13 cellular contexts compared by ENCODE assay signal in the genomic region with DNA sequence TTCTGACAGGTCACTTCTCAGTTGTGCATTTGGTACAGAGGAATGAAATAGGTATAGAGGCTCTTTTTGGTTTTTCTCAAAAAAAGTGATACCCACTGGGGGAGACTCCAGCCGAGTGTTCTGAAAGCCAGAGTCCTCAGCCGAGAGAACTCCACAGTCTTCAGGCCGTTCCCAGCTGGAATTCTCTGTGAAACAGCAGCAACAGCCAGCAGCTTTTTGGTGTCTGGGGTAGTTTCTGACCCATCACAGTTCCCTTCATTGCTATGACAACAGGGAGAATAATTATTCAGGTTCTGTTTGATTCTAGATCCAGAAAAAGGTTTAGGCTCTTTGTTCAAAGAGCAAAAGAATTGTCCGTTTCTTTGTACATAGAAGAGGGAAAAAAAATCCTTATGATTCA.
DNase-seq lines count a peak whose midpoint lies in the region; ATAC-seq, FAIRE-seq and TF ChIP-seq lines count a peak whose summit lies in the region.
"Had no signal": no experiment of that assay in that cellular context is flagged by ENCODE, and none has a peak within 500 bp of the region (broad histone marks: within the 10 kb centered on the region; RNA-seq: fewer than 3 reads in every experiment).

No MANE protein-coding gene starts in this region.

- no peak overlapping the region for H3K27ac Mint-ChIP-seq in activated T-cell treated with anti-CD3 and anti-CD28 coated beads, Interleukin-2, amount 50 U/mL, for 24 hours

- H3K36me3 ChIP-seq in RWPE2 (ENCODE audit: low read depth) (no peaks in the 10 kb centered on the region), esophagus muscularis mucosa (no peaks in the 10 kb centered on the region), mucosa of stomach (ENCODE audit: control insufficient read depth, insufficient read depth, low read length) (no peaks in the 10 kb centered on the region)

- no peaks in the 10 kb centered on the region for H3K36me3 Mint-ChIP-seq in activated T-cell treated with anti-CD3 and anti-CD28 coated beads, Interleukin-2, amount 50 U/mL, for 24 hours (ENCODE audit: low read depth)

- TF ChIP-seq CTCF in A549 (IDR thresholded peaks at IDR 0.05) (no peak), RWPE2 (IDR thresholded peaks at IDR 0.05; ENCODE audit: poor library complexity, severe bottlenecking) (no peak), esophagus muscularis mucosa (IDR thresholded peaks at IDR 0.05) (no peak)

- peak overlapping the region; percentile 30 for H3K9ac ChIP-seq in mucosa of stomach (ENCODE audit: low read length)

- CTCF ChIA-PET in A549 (lab: Yijun Ruan, JAX): interaction anchor here (1.2 kb wide), 1 partner anchor 120 kb away, joined by 3 read pairs; no protein-coding TSS in a partner anchor

- peaks cover 64% of the 10 kb centered on the region for H3K4me1 ChIP-seq in A549
- peaks cover 27% of the 10 kb centered on the region for H3K4me1 ChIP-seq in RWPE2 (ENCODE audit: insufficient read depth, poor library complexity, severe bottlenecking)
- peaks cover 3 to 39% (median 35%) of the 10 kb centered on the region in 4 donors for H3K4me1 ChIP-seq in esophagus muscularis mucosa
- peaks cover 6% of the 10 kb centered on the region for H3K4me1 ChIP-seq in mucosa of stomach (ENCODE audit: control insufficient read depth, insufficient read depth, low read length)

- no peak for TF ChIP-seq POLR2A in A549 (IDR thresholded peaks at IDR 0.05; ENCODE audit: low read length)
- no peak for TF ChIP-seq POLR2A in esophagus muscularis mucosa (IDR thresholded peaks at IDR 0.05; ENCODE audit: low read depth)

- H3K9me3 ChIP-seq in A549 (no peaks in the 10 kb centered on the region), RWPE2 (ENCODE audit: severe bottlenecking) (no peaks in the 10 kb centered on the region), esophagus muscularis mucosa (no peaks in the 10 kb centered on the region), mucosa of stomach (ENCODE audit: control insufficient read depth, low read length) (no peaks in the 10 kb centered on the region)

- H3K4me3 Mint-ChIP-seq in activated T-cell treated with anti-CD3 and anti-CD28 coated beads, Interleukin-2, amount 50 U/mL, for 24 hours: no peak overlapping the region

- peak overlapping the region; percentile 83 to 87 for H3K27ac ChIP-seq in A549
- peak overlapping the region; percentile 31 for H3K27ac ChIP-seq in RWPE2 (ENCODE audit: poor library complexity, severe bottlenecking)
- peak overlapping the region; percentile 28 to 51 (median 38) for H3K27ac ChIP-seq in esophagus muscularis mucosa (replicated peaks in 1 of 4)

- WGBS in A549 (ENCODE audit: missing lambda C conversion rate): 25% methylated on average over 4 of the region's 4 CpGs
- WGBS in esophagus muscularis mucosa: 64% methylated on average over 4 of the region's 4 CpGs

- no peak for TF ChIP-seq EP300 in A549 (IDR thresholded peaks at IDR 0.05)
- TF ChIP-seq EP300 in esophagus muscularis mucosa (IDR thresholded peaks at IDR 0.05): no peak

- H3K4me1 Mint-ChIP-seq in activated T-cell treated with anti-CD3 and anti-CD28 coated beads, Interleukin-2, amount 50 U/mL, for 24 hours (ENCODE audit: low read depth): peaks cover 26% of the 10 kb centered on the region

- intact Hi-C loops in esophagus muscularis mucosa (cut with DNase I): no loop called here

- POLR2A ChIA-PET in A549 (lab: Yijun Ruan, JAX): interaction anchor here (1.6 kb wide), 1 partner anchor 54 kb away, joined by 3 read pairs; no protein-coding TSS in a partner anchor

- H3K27me3 ChIP-seq in RWPE2 (ENCODE audit: insufficient read depth, poor library complexity, severe bottlenecking): no peaks in the 10 kb centered on the region
- no peaks in the 10 kb centered on the region for H3K27me3 ChIP-seq in esophagus muscularis mucosa
- H3K27me3 ChIP-seq in mucosa of stomach (ENCODE audit: control insufficient read depth, insufficient read depth, low read length): no peaks in the 10 kb centered on the region

- H3K4me3 ChIP-seq in A549 (peak overlapping the region; percentile 22; the same call in 2 of the 3 replicates), RWPE2 (ENCODE audit: severe bottlenecking) (no peak overlapping the region), esophagus muscularis mucosa (peak overlapping the region; percentile 18 to 33 (median 28)), mucosa of stomach (ENCODE audit: low read length) (no peak overlapping the region)
- H3K4me3 ChIP-seq: skin epidermis had no signal

- DNase-seq in A549 (ENCODE audit: low read depth in 1 of 2, low spot score in 1 of 2) (no peak), RWPE2 (ENCODE audit: low spot score) (no peak), esophagus muscularis mucosa (ENCODE audit: extremely low spot score) (no peak), mucosa of gallbladder (ENCODE audit: low spot score) (no peak)
- no peak for DNase-seq in activated T-cell treated with anti-CD3 and anti-CD28 coated beads, Interleukin-2, amount 50 U/mL, for 24 hours
- DNase-seq: activated CD8-positive, alpha-beta memory T cell treated with anti-CD3 and anti-CD28 coated beads, Interleukin-2, amount 50 U/mL, for 4 hours; NCI-H226; stimulated activated CD8-positive, alpha-beta memory T cell treated with anti-CD3 and anti-CD28 coated beads, Interleukin-4, amount 100 ng/mL, for 48 hours had no signal

- FAIRE-seq in A549 (lab: Jason Lieb, UNC): no peak
- FAIRE-seq: colon had no signal

- peak; percentile 44 to 51; a peak in 3 of 6 replicates for ATAC-seq in A549
- peak; percentile 28; the same call in 1 of the 3 replicates for ATAC-seq in RWPE2 (ENCODE audit: low read depth)
- no peak for ATAC-seq in HG03378 (IDR thresholded peaks at IDR 0.05; ENCODE audit: unreplicated experiment)
- no peak for ATAC-seq in HG02571 (IDR thresholded peaks at IDR 0.05; ENCODE audit: unreplicated experiment)

- no peaks in the 10 kb centered on the region for H3K9me3 Mint-ChIP-seq in activated T-cell treated with anti-CD3 and anti-CD28 coated beads, Interleukin-2, amount 50 U/mL, for 24 hours

- peaks cover 72% of the 10 kb centered on the region for H3K27me3 Mint-ChIP-seq in activated T-cell treated with anti-CD3 and anti-CD28 coated beads, Interleukin-2, amount 50 U/mL, for 24 hours

- TF ChIP-seq RAD21 in A549 (conservative IDR thresholded peaks at IDR 0.05 in 1 of 2, IDR thresholded peaks at IDR 0.05 in 1 of 2): no peak

- H3K4me2 ChIP-seq in A549: peak overlapping the region; percentile 90

TF ChIP-seq in A549, 52 proteins besides CTCF, POLR2A, EP300 and RAD21 (continues in another document):
- TF ChIP-seq KDM1A (IDR thresholded peaks at IDR 0.05; ENCODE audit: low read depth) (no peak), ZNF302 (CRISPR knock-in tag; IDR thresholded peaks at IDR 0.05) (no peak), CBX8 (IDR thresholded peaks at IDR 0.05) (no peak), SMC3 (IDR thresholded peaks at IDR 0.05) (no peak), HOXB5 (CRISPR knock-in tag; IDR thresholded peaks at IDR 0.05) (no peak), ZSCAN20 (CRISPR knock-in tag; IDR thresholded peaks at IDR 0.05) (no peak), FOSL2 (IDR thresholded peaks at IDR 0.05) (no peak), FOSL2 (CRISPR knock-in tag; IDR thresholded peaks at IDR 0.05) (no peak), SREBF2 (IDR thresholded peaks at IDR 0.05) (no peak), JUN (IDR thresholded peaks at IDR 0.05) (no peak)
- TF ChIP-seq, protein P1, sequence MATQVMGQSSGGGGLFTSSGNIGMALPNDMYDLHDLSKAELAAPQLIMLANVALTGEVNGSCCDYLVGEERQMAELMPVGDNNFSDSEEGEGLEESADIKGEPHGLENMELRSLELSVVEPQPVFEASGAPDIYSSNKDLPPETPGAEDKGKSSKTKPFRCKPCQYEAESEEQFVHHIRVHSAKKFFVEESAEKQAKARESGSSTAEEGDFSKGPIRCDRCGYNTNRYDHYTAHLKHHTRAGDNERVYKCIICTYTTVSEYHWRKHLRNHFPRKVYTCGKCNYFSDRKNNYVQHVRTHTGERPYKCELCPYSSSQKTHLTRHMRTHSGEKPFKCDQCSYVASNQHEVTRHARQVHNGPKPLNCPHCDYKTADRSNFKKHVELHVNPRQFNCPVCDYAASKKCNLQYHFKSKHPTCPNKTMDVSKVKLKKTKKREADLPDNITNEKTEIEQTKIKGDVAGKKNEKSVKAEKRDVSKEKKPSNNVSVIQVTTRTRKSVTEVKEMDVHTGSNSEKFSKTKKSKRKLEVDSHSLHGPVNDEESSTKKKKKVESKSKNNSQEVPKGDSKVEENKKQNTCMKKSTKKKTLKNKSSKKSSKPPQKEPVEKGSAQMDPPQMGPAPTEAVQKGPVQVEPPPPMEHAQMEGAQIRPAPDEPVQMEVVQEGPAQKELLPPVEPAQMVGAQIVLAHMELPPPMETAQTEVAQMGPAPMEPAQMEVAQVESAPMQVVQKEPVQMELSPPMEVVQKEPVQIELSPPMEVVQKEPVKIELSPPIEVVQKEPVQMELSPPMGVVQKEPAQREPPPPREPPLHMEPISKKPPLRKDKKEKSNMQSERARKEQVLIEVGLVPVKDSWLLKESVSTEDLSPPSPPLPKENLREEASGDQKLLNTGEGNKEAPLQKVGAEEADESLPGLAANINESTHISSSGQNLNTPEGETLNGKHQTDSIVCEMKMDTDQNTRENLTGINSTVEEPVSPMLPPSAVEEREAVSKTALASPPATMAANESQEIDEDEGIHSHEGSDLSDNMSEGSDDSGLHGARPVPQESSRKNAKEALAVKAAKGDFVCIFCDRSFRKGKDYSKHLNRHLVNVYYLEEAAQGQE (IDR thresholded peaks at IDR 0.05): no peak
- TF ChIP-seq, protein P2, sequence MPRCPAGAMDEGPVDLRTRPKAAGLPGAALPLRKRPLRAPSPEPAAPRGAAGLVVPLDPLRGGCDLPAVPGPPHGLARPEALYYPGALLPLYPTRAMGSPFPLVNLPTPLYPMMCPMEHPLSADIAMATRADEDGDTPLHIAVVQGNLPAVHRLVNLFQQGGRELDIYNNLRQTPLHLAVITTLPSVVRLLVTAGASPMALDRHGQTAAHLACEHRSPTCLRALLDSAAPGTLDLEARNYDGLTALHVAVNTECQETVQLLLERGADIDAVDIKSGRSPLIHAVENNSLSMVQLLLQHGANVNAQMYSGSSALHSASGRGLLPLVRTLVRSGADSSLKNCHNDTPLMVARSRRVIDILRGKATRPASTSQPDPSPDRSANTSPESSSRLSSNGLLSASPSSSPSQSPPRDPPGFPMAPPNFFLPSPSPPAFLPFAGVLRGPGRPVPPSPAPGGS (IDR thresholded peaks at IDR 0.05): no peak
- TF ChIP-seq, protein P3, sequence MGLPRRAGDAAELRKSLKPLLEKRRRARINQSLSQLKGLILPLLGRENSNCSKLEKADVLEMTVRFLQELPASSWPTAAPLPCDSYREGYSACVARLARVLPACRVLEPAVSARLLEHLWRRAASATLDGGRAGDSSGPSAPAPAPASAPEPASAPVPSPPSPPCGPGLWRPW (IDR thresholded peaks at IDR 0.05): no peak
- TF ChIP-seq, protein P4, sequence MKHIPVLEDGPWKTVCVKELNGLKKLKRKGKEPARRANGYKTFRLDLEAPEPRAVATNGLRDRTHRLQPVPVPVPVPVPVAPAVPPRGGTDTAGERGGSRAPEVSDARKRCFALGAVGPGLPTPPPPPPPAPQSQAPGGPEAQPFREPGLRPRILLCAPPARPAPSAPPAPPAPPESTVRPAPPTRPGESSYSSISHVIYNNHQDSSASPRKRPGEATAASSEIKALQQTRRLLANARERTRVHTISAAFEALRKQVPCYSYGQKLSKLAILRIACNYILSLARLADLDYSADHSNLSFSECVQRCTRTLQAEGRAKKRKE (CRISPR knock-in tag; IDR thresholded peaks at IDR 0.05; ENCODE audit: low read depth): no peak

Comparison
In these comparisons a context has a peak if more than half of its experiments do, and no peak if none do; other contexts are left out.
1. ATAC-seq: peak in A549 (2 of 2) and RWPE2 (single experiment); none in HG03378 (single experiment) and HG02571 (single experiment).
2. H3K27ac ChIP-seq: peak in every context shown above with its lines; median percentile 85 in A549; 38 in esophagus muscularis mucosa; 31 in RWPE2.
3. H3K4me3 ChIP-seq: peak in A549 (single experiment) and esophagus muscularis mucosa (4 of 4); none in RWPE2 (single experiment) and mucosa of stomach (single experiment).